ENCODE assay signal across 8 cellular contexts in genomic region chr11:57514538-57515331, GRCh38. TPM values are rescaled to one million over a fixed set of nuclear protein-coding genes. Genes with fewer than 3 reads are reported as not detected.
DNase-seq lines count a peak whose midpoint lies in the region; ATAC-seq, FAIRE-seq and TF ChIP-seq lines count a peak whose summit lies in the region.

No MANE protein-coding gene starts in this region.

- TF ChIP-seq POLR2A in GM12892 (IDR thresholded peaks at IDR 0.05; ENCODE audit: low read depth, low read length) (no peak), suprapubic skin (IDR thresholded peaks at IDR 0.05) (no peak)

- H3K9me3 ChIP-seq in HEK293 (ENCODE audit: control insufficient read depth, insufficient read depth, low read depth, low read length), result no peaks in the 10 kb centered on the region
- H3K9me3 ChIP-seq in suprapubic skin, result no peaks in the 10 kb centered on the region

- CTCF ChIA-PET in HEK293 (lab: Yijun Ruan, JAX), result interaction anchor here (0.5 to 6.7 kb wide), 9 partner anchors 13 to 1053 kb away, joined by 3 to 71 read pairs (median 4); no protein-coding TSS in a partner anchor
- CTCF ChIA-PET in activated CD8-positive, alpha-beta T cell treated with anti-CD3 and anti-CD28 coated beads for 36 hours (lab: Charles Lee), result interaction anchor here (0.9 to 7.0 kb wide), 11 partner anchors 9 to 286 kb away, joined by 3 to 170 read pairs (median 7); partner anchors contain the start of genes RTN4RL2 and UBE2L6

- H3K27ac ChIP-seq in HEK293 (ENCODE audit: extremely low read depth, low read depth, low read length) (peak overlapping the region; percentile 11; the same call in 1 of the 2 replicates), suprapubic skin (peak overlapping the region; percentile 26)

- H3K27me3 Mint-ChIP-seq in activated CD8-positive, alpha-beta T cell treated with anti-CD3 and anti-CD28 coated beads for 36 hours, result no peaks in the 10 kb centered on the region
- H3K27me3 Mint-ChIP-seq in naive B cell, result no peaks in the 10 kb centered on the region

- H3K27ac Mint-ChIP-seq in activated CD8-positive, alpha-beta T cell treated with anti-CD3 and anti-CD28 coated beads for 36 hours, result peak overlapping the region; percentile 95
- peak overlapping the region; percentile 60 to 97 (median 74) for H3K27ac Mint-ChIP-seq in naive B cell

- H3K27me3 ChIP-seq in suprapubic skin, result no peaks in the 10 kb centered on the region

- no peak for FAIRE-seq in GM12892 (lab: Jason Lieb, UNC)

- intact Hi-C loops in activated CD8-positive, alpha-beta T cell treated with anti-CD3 and anti-CD28 coated beads for 36 hours (cut with micrococcal nuclease), result no loop called here

- peak; percentile 53 for ATAC-seq in activated CD8-positive, alpha-beta T cell treated with anti-CD3 and anti-CD28 coated beads for 36 hours
- ATAC-seq in naive B cell (ENCODE audit: low read depth in 2 of 2), result peak; percentile 34 to 45

- POLR2A ChIA-PET in HEK293 (lab: Yijun Ruan, JAX), result interaction anchor here (1.0 to 2.7 kb wide), 5 partner anchors 10 to 29 kb away, joined by 3 to 15 read pairs (median 4); no protein-coding TSS in a partner anchor
- POLR2A ChIA-PET in activated CD8-positive, alpha-beta T cell treated with anti-CD3 and anti-CD28 coated beads for 36 hours (lab: Charles Lee), result interaction anchor here (0.8 to 4.7 kb wide), 17 partner anchors 10 to 110 kb away, joined by 3 to 57 read pairs (median 5); partner anchors contain the start of genes SLC43A3, TIMM10 and UBE2L6

- under 1% methylated on average over 49 of the region's 57 CpGs for WGBS in suprapubic skin

- H3K4me1 ChIP-seq in HEK293 (ENCODE audit: control insufficient read depth, insufficient read depth, low read length) (no peaks in the 10 kb centered on the region), suprapubic skin (peaks cover 31% of the 10 kb centered on the region)

- peak overlapping the region; percentile 94 for H3K4me3 Mint-ChIP-seq in activated CD8-positive, alpha-beta T cell treated with anti-CD3 and anti-CD28 coated beads for 36 hours
- peak overlapping the region; percentile 91 to 99 (median 97) for H3K4me3 Mint-ChIP-seq in naive B cell

- DNase-seq in GM12892 (ENCODE audit: insufficient read length) (peak; percentile 62), NCI-H1105 (lab: John Stamatoyannopoulos, UW) (peak; percentile 18), epithelial cell of esophagus (ENCODE audit: low read depth) (no peak), naive B cell (peak; percentile 24), suprapubic skin (ENCODE audit: low spot score in 2 of 2) (peak; percentile 71 to 88), epidermal melanocyte (ENCODE audit: insufficient read length, low spot score) (no peak)
- peak; percentile 70 for DNase-seq in activated CD8-positive, alpha-beta T cell treated with anti-CD3 and anti-CD28 coated beads for 36 hours

- H3K4me1 Mint-ChIP-seq in activated CD8-positive, alpha-beta T cell treated with anti-CD3 and anti-CD28 coated beads for 36 hours (ENCODE audit: low read depth), result peaks cover 31% of the 10 kb centered on the region
- peaks cover 37 to 43% (median 38%) of the 10 kb centered on the region in 3 donors for H3K4me1 Mint-ChIP-seq in naive B cell

- no peaks in the 10 kb centered on the region for H3K9me3 Mint-ChIP-seq in activated CD8-positive, alpha-beta T cell treated with anti-CD3 and anti-CD28 coated beads for 36 hours
- no peaks in the 10 kb centered on the region for H3K9me3 Mint-ChIP-seq in naive B cell

- TF ChIP-seq EP300 in suprapubic skin (IDR thresholded peaks at IDR 0.05), result no peak

- TF ChIP-seq CTCF in HEK293 (tag by site-specific recombination; IDR thresholded peaks at IDR 0.05), result no peak
- TF ChIP-seq CTCF in activated CD8-positive, alpha-beta T cell treated with anti-CD3 and anti-CD28 coated beads for 36 hours (IDR thresholded peaks at IDR 0.05), result no peak
- TF ChIP-seq CTCF in epithelial cell of esophagus (IDR thresholded peaks at IDR 0.05; ENCODE audit: insufficient read depth, low read depth, low read length, missing control alignments), result no peak
- TF ChIP-seq CTCF in suprapubic skin (IDR thresholded peaks at IDR 0.05), result no peak

- H3K36me3 ChIP-seq in HEK293 (ENCODE audit: control insufficient read depth in 2 of 2, insufficient read depth in 1 of 2, low read length in 2 of 2) (no peaks in the 10 kb centered on the region), suprapubic skin (no peaks in the 10 kb centered on the region)

- H3K36me3 Mint-ChIP-seq in activated CD8-positive, alpha-beta T cell treated with anti-CD3 and anti-CD28 coated beads for 36 hours (ENCODE audit: low read depth), result peaks cover 12% of the 10 kb centered on the region
- H3K36me3 Mint-ChIP-seq in naive B cell, result no peaks in the 10 kb centered on the region

- H3K4me3 ChIP-seq in HEK293 (ENCODE audit: low read depth, low read length) (peak overlapping the region; percentile 59), epithelial cell of esophagus (ENCODE audit: low read length) (peak overlapping the region; percentile 57), suprapubic skin (peak overlapping the region; percentile 75)

TF ChIP-seq in HEK293, 187 proteins besides CTCF, POLR2A, EP300 and RAD21 (continues in another document):
- TF ChIP-seq ZNF549 (tag by site-specific recombination; IDR thresholded peaks at IDR 0.05) (no peak), ZFP69B (tag by site-specific recombination; IDR thresholded peaks at IDR 0.05) (no peak; the same call in 1 of the 2 replicates), ZNF341 (tag by site-specific recombination; IDR thresholded peaks at IDR 0.05; ENCODE audit: low read depth) (peak; percentile 96), KLF16 (tag by site-specific recombination; IDR thresholded peaks at IDR 0.05) (0 out of 2 replicates have a peak, but pooled peaks have one; percentile 3), ZNF248 (tag by site-specific recombination; IDR thresholded peaks at IDR 0.05) (no peak)
- TF ChIP-seq, protein P1, sequence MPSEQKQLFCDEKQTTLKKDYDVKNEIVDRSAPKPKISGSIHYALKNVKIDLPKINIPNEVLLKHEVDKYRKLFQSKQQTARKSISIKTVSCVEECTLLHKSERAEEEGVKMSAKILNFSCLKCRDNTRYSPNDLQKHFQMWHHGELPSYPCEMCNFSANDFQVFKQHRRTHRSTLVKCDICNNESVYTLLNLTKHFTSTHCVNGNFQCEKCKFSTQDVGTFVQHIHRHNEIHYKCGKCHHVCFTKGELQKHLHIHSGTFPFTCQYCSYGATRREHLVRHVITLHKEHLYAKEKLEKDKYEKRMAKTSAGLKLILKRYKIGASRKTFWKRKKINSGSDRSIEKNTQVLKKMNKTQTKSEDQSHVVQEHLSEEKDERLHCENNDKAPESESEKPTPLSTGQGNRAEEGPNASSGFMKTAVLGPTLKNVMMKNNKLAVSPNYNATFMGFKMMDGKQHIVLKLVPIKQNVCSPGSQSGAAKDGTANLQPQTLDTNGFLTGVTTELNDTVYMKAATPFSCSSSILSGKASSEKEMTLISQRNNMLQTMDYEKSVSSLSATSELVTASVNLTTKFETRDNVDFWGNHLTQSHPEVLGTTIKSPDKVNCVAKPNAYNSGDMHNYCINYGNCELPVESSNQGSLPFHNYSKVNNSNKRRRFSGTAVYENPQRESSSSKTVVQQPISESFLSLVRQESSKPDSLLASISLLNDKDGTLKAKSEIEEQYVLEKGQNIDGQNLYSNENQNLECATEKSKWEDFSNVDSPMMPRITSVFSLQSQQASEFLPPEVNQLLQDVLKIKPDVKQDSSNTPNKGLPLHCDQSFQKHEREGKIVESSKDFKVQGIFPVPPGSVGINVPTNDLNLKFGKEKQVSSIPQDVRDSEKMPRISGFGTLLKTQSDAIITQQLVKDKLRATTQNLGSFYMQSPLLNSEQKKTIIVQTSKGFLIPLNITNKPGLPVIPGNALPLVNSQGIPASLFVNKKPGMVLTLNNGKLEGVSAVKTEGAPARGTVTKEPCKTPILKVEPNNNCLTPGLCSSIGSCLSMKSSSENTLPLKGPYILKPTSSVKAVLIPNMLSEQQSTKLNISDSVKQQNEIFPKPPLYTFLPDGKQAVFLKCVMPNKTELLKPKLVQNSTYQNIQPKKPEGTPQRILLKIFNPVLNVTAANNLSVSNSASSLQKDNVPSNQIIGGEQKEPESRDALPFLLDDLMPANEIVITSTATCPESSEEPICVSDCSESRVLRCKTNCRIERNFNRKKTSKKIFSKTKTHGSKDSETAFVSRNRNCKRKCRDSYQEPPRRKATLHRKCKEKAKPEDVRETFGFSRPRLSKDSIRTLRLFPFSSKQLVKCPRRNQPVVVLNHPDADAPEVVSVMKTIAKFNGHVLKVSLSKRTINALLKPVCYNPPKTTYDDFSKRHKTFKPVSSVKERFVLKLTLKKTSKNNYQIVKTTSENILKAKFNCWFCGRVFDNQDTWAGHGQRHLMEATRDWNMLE (tag by site-specific recombination; conservative IDR thresholded peaks at IDR 0.05; ENCODE audit: low read depth), result no peak

RNA-seq across cellular contexts. Expression of gene SLC43A1, which starts 0.8 kb away (rescaled TPM):
- 8.5 TPM for polyA plus RNA-seq in GM12892 (2012; ENCODE audit: missing spikeins)
- 10 to 100 TPM; 32.1 to 34.0 TPM for total RNA-seq in activated CD8-positive, alpha-beta T cell treated with anti-CD3 and anti-CD28 coated beads for 36 hours
- 10 to 100 TPM in 1 of 6 donors, 1 to 10 TPM in 5; 3.2 to 10.9 (median 4.6) TPM for polyA plus RNA-seq in naive B cell (ENCODE audit: low read depth in 6 of 6)
- 10 to 100 TPM; 13.8 to 48.8 (median 22.3) TPM for total RNA-seq in suprapubic skin

RNA-seq across cellular contexts. Expression of gene TIMM10, which starts 15.8 kb away (rescaled TPM):
- polyA plus RNA-seq in GM12892 (2012; ENCODE audit: missing spikeins), result 120 TPM
- total RNA-seq in activated CD8-positive, alpha-beta T cell treated with anti-CD3 and anti-CD28 coated beads for 36 hours, result 10 to 100 TPM; 75.2 to 84.2 TPM
- 100 to 1,000 TPM in 1 of 6 donors, 10 to 100 TPM in 5; 64.9 to 105 (median 79.9) TPM for polyA plus RNA-seq in naive B cell (ENCODE audit: low read depth in 6 of 6)
- 10 to 100 TPM; 26.2 to 43.0 (median 40.1) TPM for total RNA-seq in suprapubic skin

RNA-seq across cellular contexts. Expression of gene SMTNL1, which starts 22.7 kb away (rescaled TPM):
- polyA plus RNA-seq in GM12892 (2012; ENCODE audit: missing spikeins), result 0.21 TPM
- total RNA-seq in activated CD8-positive, alpha-beta T cell treated with anti-CD3 and anti-CD28 coated beads for 36 hours, result not detected
- polyA plus RNA-seq in naive B cell (ENCODE audit: low read depth in 6 of 6), result under 1 TPM in 3 of 6 donors, not detected in 3; 0.18 to 0.40 (median 0.34) TPM
- not detected for total RNA-seq in suprapubic skin

RNA-seq across cellular contexts. Expression of gene UBE2L6, which starts 52.7 kb away (rescaled TPM):
- 94.0 TPM for polyA plus RNA-seq in GM12892 (2012; ENCODE audit: missing spikeins)
- 100 to 1,000 TPM; 148 to 159 TPM for total RNA-seq in activated CD8-positive, alpha-beta T cell treated with anti-CD3 and anti-CD28 coated beads for 36 hours
- polyA plus RNA-seq in naive B cell (ENCODE audit: low read depth in 6 of 6), result 100 to 1,000 TPM; 182 to 310 (median 219) TPM
- total RNA-seq in suprapubic skin, result 10 to 100 TPM; 14.2 to 32.4 (median 25.5) TPM

RNA-seq across cellular contexts. Expression of gene RTN4RL2, which starts 54.4 kb away (rescaled TPM):
- polyA plus RNA-seq in GM12892 (2012; ENCODE audit: missing spikeins), result not detected
- under 1 TPM; 0.23 to 0.27 TPM for total RNA-seq in activated CD8-positive, alpha-beta T cell treated with anti-CD3 and anti-CD28 coated beads for 36 hours
- polyA plus RNA-seq in naive B cell (ENCODE audit: low read depth in 6 of 6), result under 1 TPM in 1 of 6 donors, not detected in 5; 0.12 TPM
- total RNA-seq in suprapubic skin, result 1 to 10 TPM in 3 of 4 donors, under 1 TPM in 1; 0.64 to 4.8 (median 3.2) TPM

Comparison
In these comparisons a context has a peak if more than half of its experiments do, and no peak if none do; other contexts are left out.
1. DNase-seq: peak in GM12892 (single experiment), NCI-H1105 (single experiment), activated CD8-positive, alpha-beta T cell treated with anti-CD3 and anti-CD28 coated beads for 36 hours (single experiment), naive B cell (single experiment) and suprapubic skin (2 of 2); none in epithelial cell of esophagus (single experiment) and epidermal melanocyte (single experiment).
2. Peak in every context shown above with its lines, with median percentiles within 50 percentile points of each other: H3K4me3 ChIP-seq.